In genomic region chr2:238151205-238151604, GRCh38 we compare ENCODE assay signal across 1 cellular context.
TF ChIP-seq lines count a peak whose summit lies in the region.

No MANE protein-coding gene starts in this region.

TF ChIP-seq in GM23338, 12 proteins besides CTCF, POLR2A, EP300 and RAD21 (continued from another document):
- TF ChIP-seq, protein P1, sequence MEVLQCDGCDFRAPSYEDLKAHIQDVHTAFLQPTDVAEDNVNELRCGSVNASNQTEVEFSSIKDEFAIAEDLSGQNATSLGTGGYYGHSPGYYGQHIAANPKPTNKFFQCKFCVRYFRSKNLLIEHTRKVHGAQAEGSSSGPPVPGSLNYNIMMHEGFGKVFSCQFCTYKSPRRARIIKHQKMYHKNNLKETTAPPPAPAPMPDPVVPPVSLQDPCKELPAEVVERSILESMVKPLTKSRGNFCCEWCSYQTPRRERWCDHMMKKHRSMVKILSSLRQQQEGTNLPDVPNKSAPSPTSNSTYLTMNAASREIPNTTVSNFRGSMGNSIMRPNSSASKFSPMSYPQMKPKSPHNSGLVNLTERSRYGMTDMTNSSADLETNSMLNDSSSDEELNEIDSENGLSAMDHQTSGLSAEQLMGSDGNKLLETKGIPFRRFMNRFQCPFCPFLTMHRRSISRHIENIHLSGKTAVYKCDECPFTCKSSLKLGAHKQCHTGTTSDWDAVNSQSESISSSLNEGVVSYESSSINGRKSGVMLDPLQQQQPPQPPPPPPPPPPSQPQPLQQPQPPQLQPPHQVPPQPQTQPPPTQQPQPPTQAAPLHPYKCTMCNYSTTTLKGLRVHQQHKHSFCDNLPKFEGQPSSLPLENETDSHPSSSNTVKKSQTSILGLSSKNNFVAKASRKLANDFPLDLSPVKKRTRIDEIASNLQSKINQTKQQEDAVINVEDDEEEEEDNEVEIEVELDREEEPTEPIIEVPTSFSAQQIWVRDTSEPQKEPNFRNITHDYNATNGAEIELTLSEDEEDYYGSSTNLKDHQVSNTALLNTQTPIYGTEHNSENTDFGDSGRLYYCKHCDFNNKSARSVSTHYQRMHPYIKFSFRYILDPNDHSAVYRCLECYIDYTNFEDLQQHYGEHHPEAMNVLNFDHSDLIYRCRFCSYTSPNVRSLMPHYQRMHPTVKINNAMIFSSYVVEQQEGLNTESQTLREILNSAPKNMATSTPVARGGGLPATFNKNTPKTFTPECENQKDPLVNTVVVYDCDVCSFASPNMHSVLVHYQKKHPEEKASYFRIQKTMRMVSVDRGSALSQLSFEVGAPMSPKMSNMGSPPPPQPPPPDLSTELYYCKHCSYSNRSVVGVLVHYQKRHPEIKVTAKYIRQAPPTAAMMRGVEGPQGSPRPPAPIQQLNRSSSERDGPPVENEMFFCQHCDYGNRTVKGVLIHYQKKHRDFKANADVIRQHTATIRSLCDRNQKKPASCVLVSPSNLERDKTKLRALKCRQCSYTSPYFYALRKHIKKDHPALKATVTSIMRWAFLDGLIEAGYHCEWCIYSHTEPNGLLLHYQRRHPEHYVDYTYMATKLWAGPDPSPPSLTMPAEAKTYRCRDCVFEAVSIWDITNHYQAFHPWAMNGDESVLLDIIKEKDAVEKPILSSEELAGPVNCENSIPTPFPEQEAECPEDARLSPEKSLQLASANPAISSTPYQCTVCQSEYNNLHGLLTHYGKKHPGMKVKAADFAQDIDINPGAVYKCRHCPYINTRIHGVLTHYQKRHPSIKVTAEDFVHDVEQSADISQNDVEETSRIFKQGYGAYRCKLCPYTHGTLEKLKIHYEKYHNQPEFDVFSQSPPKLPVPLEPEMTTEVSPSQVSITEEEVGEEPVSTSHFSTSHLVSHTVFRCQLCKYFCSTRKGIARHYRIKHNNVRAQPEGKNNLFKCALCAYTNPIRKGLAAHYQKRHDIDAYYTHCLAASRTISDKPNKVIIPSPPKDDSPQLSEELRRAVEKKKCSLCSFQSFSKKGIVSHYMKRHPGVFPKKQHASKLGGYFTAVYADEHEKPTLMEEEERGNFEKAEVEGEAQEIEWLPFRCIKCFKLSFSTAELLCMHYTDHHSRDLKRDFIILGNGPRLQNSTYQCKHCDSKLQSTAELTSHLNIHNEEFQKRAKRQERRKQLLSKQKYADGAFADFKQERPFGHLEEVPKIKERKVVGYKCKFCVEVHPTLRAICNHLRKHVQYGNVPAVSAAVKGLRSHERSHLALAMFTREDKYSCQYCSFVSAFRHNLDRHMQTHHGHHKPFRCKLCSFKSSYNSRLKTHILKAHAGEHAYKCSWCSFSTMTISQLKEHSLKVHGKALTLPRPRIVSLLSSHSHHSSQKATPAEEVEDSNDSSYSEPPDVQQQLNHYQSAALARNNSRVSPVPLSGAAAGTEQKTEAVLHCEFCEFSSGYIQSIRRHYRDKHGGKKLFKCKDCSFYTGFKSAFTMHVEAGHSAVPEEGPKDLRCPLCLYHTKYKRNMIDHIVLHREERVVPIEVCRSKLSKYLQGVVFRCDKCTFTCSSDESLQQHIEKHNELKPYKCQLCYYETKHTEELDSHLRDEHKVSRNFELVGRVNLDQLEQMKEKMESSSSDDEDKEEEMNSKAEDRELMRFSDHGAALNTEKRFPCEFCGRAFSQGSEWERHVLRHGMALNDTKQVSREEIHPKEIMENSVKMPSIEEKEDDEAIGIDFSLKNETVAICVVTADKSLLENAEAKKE (CRISPR knock-in tag; IDR thresholded peaks at IDR 0.05), result no peak
- TF ChIP-seq JUNB (IDR thresholded peaks at IDR 0.05; ENCODE audit: unreplicated experiment) (no peak), CREB1 (CRISPR knock-in tag; IDR thresholded peaks at IDR 0.05; ENCODE audit: low read depth) (no peak), ZNF331 (CRISPR knock-in tag; IDR thresholded peaks at IDR 0.05; ENCODE audit: low read depth) (no peak), EZH2phosphoT487 (IDR thresholded peaks at IDR 0.05; ENCODE audit: unreplicated experiment) (no peak), ZNF114 (CRISPR knock-in tag; IDR thresholded peaks at IDR 0.05) (no peak)
- TF ChIP-seq, protein P2, sequence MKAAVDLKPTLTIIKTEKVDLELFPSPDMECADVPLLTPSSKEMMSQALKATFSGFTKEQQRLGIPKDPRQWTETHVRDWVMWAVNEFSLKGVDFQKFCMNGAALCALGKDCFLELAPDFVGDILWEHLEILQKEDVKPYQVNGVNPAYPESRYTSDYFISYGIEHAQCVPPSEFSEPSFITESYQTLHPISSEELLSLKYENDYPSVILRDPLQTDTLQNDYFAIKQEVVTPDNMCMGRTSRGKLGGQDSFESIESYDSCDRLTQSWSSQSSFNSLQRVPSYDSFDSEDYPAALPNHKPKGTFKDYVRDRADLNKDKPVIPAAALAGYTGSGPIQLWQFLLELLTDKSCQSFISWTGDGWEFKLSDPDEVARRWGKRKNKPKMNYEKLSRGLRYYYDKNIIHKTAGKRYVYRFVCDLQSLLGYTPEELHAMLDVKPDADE (IDR thresholded peaks at IDR 0.05), result no peak
